ENCODE assay signal across 24 cellular contexts in genomic region chr13:48633695-48634094, GRCh38. TPM values are rescaled to one million over a fixed set of nuclear protein-coding genes. Genes with fewer than 3 reads are reported as not detected.
"Had no signal": no experiment of that assay in that cellular context is flagged by ENCODE, and none has a peak within 500 bp of the region (broad histone marks: within the 10 kb centered on the region; RNA-seq: fewer than 3 reads in every experiment).

No MANE protein-coding gene starts in this region.

- ATAC-seq: Panc1, PC-3 had no signal

- DNase-seq: KBM-7, NCI-H1048, NCI-H1105, NCI-H1417, NCI-H146, NCI-H187, NCI-H2029, NCI-H2081 treated with DMSO at 0.1 percent for 48 hours, NCI-H2171, NCI-H226, NCI-H446, NCI-H510A, NCI-H524 treated with DMSO at 0.1 percent for 48 hours, NCI-H69, NCI-H774, PC-3, SHP77, SK-N-SH, SW 1271 had no signal

- H3K27ac ChIP-seq: HL-60, RWPE1 had no signal

RNA-seq across cellular contexts. Expression of gene CYSLTR2, which starts 20.0 kb away (rescaled TPM):
- total RNA-seq: LHCN-M2, MCF 10A, PC-3 had no signal
